Comparison of ENCODE assay signal across 1 cellular context in genomic region chr17:62178579-62178978, GRCh38.
TF ChIP-seq lines count a peak whose summit lies in the region.

No MANE protein-coding gene starts in this region.

TF ChIP-seq in SK-N-SH, 30 proteins besides CTCF, POLR2A, EP300 and RAD21 (continued from another document):
- no peak for TF ChIP-seq ZBTB33 (IDR thresholded peaks at IDR 0.05; ENCODE audit: borderline replicate concordance, low read depth)
- TF ChIP-seq GABPA (IDR thresholded peaks at IDR 0.05; ENCODE audit: low read depth): no peak
- TF ChIP-seq MEF2A (IDR thresholded peaks at IDR 0.05; ENCODE audit: borderline replicate concordance, low read depth): no peak
- no peak for TF ChIP-seq EZH2phosphoT487 (IDR thresholded peaks at IDR 0.05; ENCODE audit: borderline replicate concordance, low read depth)
- TF ChIP-seq JUND (IDR thresholded peaks at IDR 0.05): 0 out of 2 replicates have a peak, but pooled peaks have one; percentile 47
- TF ChIP-seq RXRA (IDR thresholded peaks at IDR 0.05; ENCODE audit: borderline replicate concordance, low read depth): peak; percentile 34; the same call in 1 of the 2 replicates
- TF ChIP-seq TEAD4 (IDR thresholded peaks at IDR 0.05; ENCODE audit: borderline replicate concordance, insufficient read depth): no peak
- TF ChIP-seq MAX (IDR thresholded peaks at IDR 0.05; ENCODE audit: low read depth): no peak
- TF ChIP-seq SMC3 (IDR thresholded peaks at IDR 0.05; ENCODE audit: low read depth, low read length): no peak
- TF ChIP-seq FOSL2 (IDR thresholded peaks at IDR 0.05; ENCODE audit: borderline replicate concordance, low read depth): peak; percentile 58; the same call in 1 of the 2 replicates
- no peak for TF ChIP-seq NRF1 (IDR thresholded peaks at IDR 0.05; ENCODE audit: low read depth, low read length)
